Comparison of ENCODE assay signal across 29 cellular contexts in genomic region chr10:113485801-113486200, GRCh38.
"Had no signal": no experiment of that assay in that cellular context is flagged by ENCODE, and none has a peak within 500 bp of the region (broad histone marks: within the 10 kb centered on the region; RNA-seq: fewer than 3 reads in every experiment).

No MANE protein-coding gene starts in this region.

- H3K36me3 Mint-ChIP-seq: activated CD4-positive, alpha-beta memory T cell treated with anti-CD3 and anti-CD28 coated beads for 36 hours; activated CD8-positive, alpha-beta memory T cell treated with anti-CD3 and anti-CD28 coated beads, Interleukin-2, amount 10 ng/mL, durations not matched to agents 7 days and 5 days; activated naive CD4-positive, alpha-beta T cell treated with anti-CD3 and anti-CD28 coated beads, Interleukin-2, amount 10 ng/mL, durations not matched to agents 7 days and 5 days; activated naive CD8-positive, alpha-beta T cell treated with anti-CD3 and anti-CD28 coated beads, Interleukin-2, amount 10 ng/mL, durations not matched to agents 7 days and 5 days had no signal

- H3K4me1 Mint-ChIP-seq: activated CD4-positive, alpha-beta T cell treated with anti-CD3 and anti-CD28 coated beads for 36 hours; activated CD4-positive, alpha-beta T cell treated with anti-CD3 and anti-CD28 coated beads, Interleukin-2, amount 10 ng/mL, durations not matched to agents 24 days and 14 days; activated CD8-positive, alpha-beta memory T cell treated with anti-CD3 and anti-CD28 coated beads, Interleukin-2, amount 10 ng/mL, durations not matched to agents 7 days and 5 days; activated naive CD4-positive, alpha-beta T cell treated with anti-CD3 and anti-CD28 coated beads, Interleukin-2, amount 10 ng/mL, durations not matched to agents 7 days and 5 days; activated naive CD8-positive, alpha-beta T cell treated with anti-CD3 and anti-CD28 coated beads, Interleukin-2, amount 10 ng/mL, durations not matched to agents 7 days and 5 days; T-helper 17 cell had no signal

- H3K36me3 ChIP-seq: ascending aorta, esophagus squamous epithelium had no signal

- FAIRE-seq: colon, frontal cortex had no signal

- ATAC-seq: activated CD4-positive, alpha-beta T cell treated with anti-CD3 and anti-CD28 coated beads for 36 hours; activated CD8-positive, alpha-beta memory T cell treated with anti-CD3 and anti-CD28 coated beads, Interleukin-2, amount 10 ng/mL, durations not matched to agents 7 days and 5 days; activated CD8-positive, alpha-beta T cell treated with anti-CD3 and anti-CD28 coated beads, Interleukin-2, amount 10 ng/mL, durations not matched to agents 7 days and 5 days; activated naive CD4-positive, alpha-beta T cell treated with anti-CD3 and anti-CD28 coated beads, Interleukin-2, amount 50 U/mL, for 72 hours; effector memory CD8-positive, alpha-beta T cell; T-helper 17 cell had no signal

- DNase-seq: activated CD4-positive, alpha-beta memory T cell treated with anti-CD3 and anti-CD28 coated beads for 36 hours; activated CD4-positive, alpha-beta T cell treated with anti-CD3 and anti-CD28 coated beads for 36 hours; activated CD4-positive, alpha-beta T cell treated with anti-CD3 and anti-CD28 coated beads, Interleukin-2, amount 10 ng/mL, durations not matched to agents 24 days and 14 days; activated CD4-positive, CD25-positive, alpha-beta regulatory T cell; activated CD4-positive, CD25-positive, alpha-beta regulatory T cell treated with anti-CD3 and anti-CD28 coated beads, Interleukin-2, amount 50 U/mL, for 72 hours; activated CD8-positive, alpha-beta memory T cell treated with anti-CD3 and anti-CD28 coated beads, Interleukin-2, amount 10 ng/mL, durations not matched to agents 7 days and 5 days; activated CD8-positive, alpha-beta memory T cell treated with anti-CD3 and anti-CD28 coated beads, Interleukin-2, amount 50 U/mL, for 4 hours; activated CD8-positive, alpha-beta T cell treated with anti-CD3 and anti-CD28 coated beads, Interleukin-2, amount 10 ng/mL, durations not matched to agents 7 days and 5 days; activated gamma-delta T cell; activated naive CD4-positive, alpha-beta T cell; activated naive CD4-positive, alpha-beta T cell treated with anti-CD3 and anti-CD28 coated beads, Interleukin-2, amount 10 ng/mL, durations not matched to agents 7 days and 5 days; activated naive CD8-positive, alpha-beta T cell treated with anti-CD3 and anti-CD28 coated beads, Interleukin-2, amount 10 ng/mL, durations not matched to agents 7 days and 5 days; activated T-cell treated with anti-CD3 and anti-CD28 coated beads, Interleukin-2, amount 50 U/mL, for 1 hour; activated T-cell treated with anti-CD3 and anti-CD28 coated beads, Interleukin-2, amount 50 U/mL, for 48 hours; caudate nucleus; cortex of kidney; dermis blood vessel endothelial cell; effector CD4-positive, alpha-beta T cell; effector memory CD8-positive, alpha-beta T cell; esophagus squamous epithelium; head of caudate nucleus; T-helper 1 cell; T-helper 17 cell; T1000 had no signal

- H3K4me3 ChIP-seq: ascending aorta, esophagus squamous epithelium had no signal

- H3K27me3 ChIP-seq: ascending aorta, esophagus squamous epithelium had no signal

- H3K4me3 Mint-ChIP-seq: activated CD4-positive, alpha-beta memory T cell treated with anti-CD3 and anti-CD28 coated beads for 36 hours; activated CD4-positive, alpha-beta T cell treated with anti-CD3 and anti-CD28 coated beads for 36 hours; activated CD4-positive, alpha-beta T cell treated with anti-CD3 and anti-CD28 coated beads, Interleukin-2, amount 10 ng/mL, durations not matched to agents 24 days and 14 days; activated CD8-positive, alpha-beta memory T cell treated with anti-CD3 and anti-CD28 coated beads, Interleukin-2, amount 10 ng/mL, durations not matched to agents 7 days and 5 days; activated CD8-positive, alpha-beta T cell treated with anti-CD3 and anti-CD28 coated beads, Interleukin-2, amount 10 ng/mL, durations not matched to agents 7 days and 5 days; activated naive CD4-positive, alpha-beta T cell treated with anti-CD3 and anti-CD28 coated beads, Interleukin-2, amount 10 ng/mL, durations not matched to agents 7 days and 5 days; activated naive CD8-positive, alpha-beta T cell treated with anti-CD3 and anti-CD28 coated beads, Interleukin-2, amount 10 ng/mL, durations not matched to agents 7 days and 5 days; effector memory CD8-positive, alpha-beta T cell; T-helper 17 cell; T-helper 2 cell treated with Interferon-gamma antibody and Interleukin-4, amounts not matched to agents 5 μg/mL and 100 μg/mL, for 36 hours had no signal

- H3K27ac ChIP-seq: ascending aorta, esophagus squamous epithelium had no signal

- H3K27ac Mint-ChIP-seq: activated CD4-positive, alpha-beta memory T cell treated with anti-CD3 and anti-CD28 coated beads for 36 hours; activated CD4-positive, alpha-beta T cell treated with anti-CD3 and anti-CD28 coated beads for 36 hours; activated CD4-positive, alpha-beta T cell treated with anti-CD3 and anti-CD28 coated beads, Interleukin-2, amount 10 ng/mL, durations not matched to agents 24 days and 14 days; activated CD8-positive, alpha-beta memory T cell treated with anti-CD3 and anti-CD28 coated beads, Interleukin-2, amount 10 ng/mL, durations not matched to agents 7 days and 5 days; activated CD8-positive, alpha-beta T cell treated with anti-CD3 and anti-CD28 coated beads, Interleukin-2, amount 10 ng/mL, durations not matched to agents 7 days and 5 days; activated naive CD4-positive, alpha-beta T cell treated with anti-CD3 and anti-CD28 coated beads, Interleukin-2, amount 10 ng/mL, durations not matched to agents 7 days and 5 days; activated naive CD4-positive, alpha-beta T cell treated with anti-CD3 and anti-CD28 coated beads, Interleukin-2, amount 50 U/mL, for 72 hours; activated naive CD8-positive, alpha-beta T cell treated with anti-CD3 and anti-CD28 coated beads, Interleukin-2, amount 10 ng/mL, durations not matched to agents 7 days and 5 days; effector memory CD8-positive, alpha-beta T cell; T-helper 17 cell; T-helper 2 cell treated with Interferon-gamma antibody and Interleukin-4, amounts not matched to agents 5 μg/mL and 100 μg/mL, for 36 hours had no signal

- H3K4me1 ChIP-seq: esophagus squamous epithelium had no signal
